In the genomic region with DNA sequence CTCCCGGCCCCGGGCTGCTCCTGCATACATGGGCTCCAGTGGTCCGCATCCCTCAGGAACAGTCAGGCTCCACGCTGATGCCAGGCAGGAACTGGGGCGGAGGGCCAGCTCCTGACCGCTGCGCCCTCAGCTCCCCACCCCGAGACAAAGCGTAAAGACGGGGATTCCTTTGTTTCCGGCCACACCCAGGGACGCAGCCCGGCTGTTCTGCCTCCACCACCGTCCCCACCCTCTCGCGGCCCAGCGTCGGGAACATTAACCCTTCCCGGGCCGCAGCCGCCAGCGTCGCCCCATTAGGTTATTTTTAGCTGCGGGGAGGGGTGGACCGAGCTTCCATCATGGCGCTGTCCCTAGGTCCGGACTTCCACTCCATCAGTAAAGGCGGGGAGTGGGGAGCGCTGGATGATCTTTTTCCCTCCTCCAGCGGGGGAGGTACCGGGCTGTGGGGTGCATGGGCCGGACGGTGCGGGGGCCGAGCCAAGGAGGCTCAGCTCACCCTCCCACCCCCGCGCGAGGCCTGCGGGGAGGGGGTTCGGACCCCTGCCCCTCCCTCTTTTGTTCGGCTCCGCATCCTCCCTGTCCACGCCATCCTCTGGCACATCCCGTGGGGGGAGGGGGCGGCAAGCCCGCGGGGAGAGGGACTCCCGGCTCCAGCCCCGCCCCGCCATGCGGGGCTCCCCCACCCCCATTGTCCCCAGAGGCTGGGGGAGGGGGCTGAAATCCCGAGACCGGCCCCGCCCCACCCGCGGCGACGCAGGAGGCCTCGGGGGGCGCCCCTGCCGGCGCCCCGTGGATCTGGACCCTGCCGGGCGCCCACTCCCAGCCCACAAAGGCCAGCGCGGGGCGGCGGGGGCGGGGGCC, we compare ENCODE assay signal across 8 cellular contexts. TPM values are rescaled to one million over a fixed set of nuclear protein-coding genes. Genes with fewer than 3 reads are reported as not detected.
A peak's percentile ranks its signal among the peaks of the same experiment; 100 is the strongest.
DNase-seq lines count a peak whose midpoint lies in the region; ATAC-seq, FAIRE-seq and TF ChIP-seq lines count a peak whose summit lies in the region.
"Had no signal": no experiment of that assay in that cellular context is flagged by ENCODE, and none has a peak within 500 bp of the region (broad histone marks: within the 10 kb centered on the region; RNA-seq: fewer than 3 reads in every experiment).

No MANE protein-coding gene starts in this region.

- H4K20me1 ChIP-seq in Karpas-422 (ENCODE audit: insufficient read depth, low read depth, low read length) = no peaks in the 10 kb centered on the region
- peaks cover 4% of the 10 kb centered on the region; the same call in 1 of the 2 replicates for H4K20me1 ChIP-seq in HepG2 (ENCODE audit: insufficient read depth, low read length)

- BruUV-seq in HepG2 (replicated peaks; lab: Mats Ljungman, UMichigan) = no TSS peak

- WGBS in stomach, 5 donors = 1 to 2% (median 2%) methylated on average over 26 to 70 of the region's 70 CpGs
- WGBS in HepG2 (ENCODE audit: low lambda C conversion rate) = 20% methylated on average over 3 of the region's 70 CpGs

- TF ChIP-seq CTCF in stomach (IDR thresholded peaks at IDR 0.05) = no peak
- TF ChIP-seq CTCF in D721Med (IDR thresholded peaks at IDR 0.05; ENCODE audit: insufficient read depth, missing control alignments) = no peak
- TF ChIP-seq CTCF in HepG2 (CRISPR knock-in tag; IDR thresholded peaks at IDR 0.05) = no peak

- H3K4me2 ChIP-seq in Karpas-422 (ENCODE audit: low read depth, low read length, poor library complexity, severe bottlenecking) (peak overlapping the region; percentile 88), HepG2 (ENCODE audit: low read depth, low read length) (no peak overlapping the region)

- DNase-seq in Karpas-422 (peak; percentile 32), astrocyte of the hippocampus (ENCODE audit: low read depth, low spot score) (peak; percentile 64), left kidney (ENCODE audit: low read depth, low spot score) (peak; percentile 83), stomach (no peak), D721Med (ENCODE audit: insufficient read length, low spot score) (no peak), superior temporal gyrus (ENCODE audit: extremely low spot score) (no peak), HepG2 (ENCODE audit: low spot score) (no peak)

- TF ChIP-seq POLR2A in stomach (IDR thresholded peaks at IDR 0.05) = no peak
- TF ChIP-seq POLR2A in HepG2 (IDR thresholded peaks at IDR 0.05; ENCODE audit: insufficient read depth in 1 of 2, low read depth in 2 of 2, low read length in 2 of 2) = no peak

- TF ChIP-seq EP300 in stomach (IDR thresholded peaks at IDR 0.05) (no peak), HepG2 (IDR thresholded peaks at IDR 0.05; ENCODE audit: low read depth in 2 of 2, low read length in 2 of 2) (no peak), HepG2 (CRISPR knock-in tag; IDR thresholded peaks at IDR 0.05; ENCODE audit: borderline replicate concordance) (no peak)

- H3K9me2 ChIP-seq in Karpas-422 (replicated peaks; ENCODE audit: insufficient read depth, low read length) = no peaks in the 10 kb centered on the region

- H3K27me3 ChIP-seq in Karpas-422 (ENCODE audit: low read length) = no peaks in the 10 kb centered on the region
- H3K27me3 ChIP-seq in stomach = peaks cover 33 to 90% (median 61%) of the 10 kb centered on the region in 3 donors
- H3K27me3 ChIP-seq in HepG2 (ENCODE audit: control insufficient read depth in 1 of 2, insufficient read depth in 2 of 2, low read length in 2 of 2) = peaks cover 5 to 22% of the 10 kb centered on the region in 2 experiments; a peak in 4 of 5 replicates

- no peak for ATAC-seq in HepG2

- peak overlapping the region; percentile 99 for H3K27ac ChIP-seq in Karpas-422 (ENCODE audit: low read length)
- H3K27ac ChIP-seq in stomach = no peak overlapping the region
- no peak overlapping the region for H3K27ac ChIP-seq in HepG2 (ENCODE audit: extremely low read length, insufficient read depth, low read length)

- H3K36me3 ChIP-seq in Karpas-422 (ENCODE audit: insufficient read depth, low read length) (no peaks in the 10 kb centered on the region), stomach (no peaks in the 10 kb centered on the region), HepG2 (replicated peaks in 1 of 2; ENCODE audit: control insufficient read depth in 1 of 2, insufficient read depth in 2 of 2, low read length in 2 of 2) (no peaks in the 10 kb centered on the region)

- H3K4me1 ChIP-seq in Karpas-422 (ENCODE audit: low read length) = peaks cover 60% of the 10 kb centered on the region
- H3K4me1 ChIP-seq in stomach = peaks cover 18 to 38% (median 31%) of the 10 kb centered on the region in 4 donors
- no peaks in the 10 kb centered on the region for H3K4me1 ChIP-seq in HepG2 (ENCODE audit: insufficient read depth, low read length)

- CTCF ChIA-PET in HepG2 (lab: Yijun Ruan, JAX; ENCODE audit: low intra/inter-chr PET ratio, low total read pairs) = no interaction called here

- no peak for TF ChIP-seq RAD21 in HepG2 (CRISPR knock-in tag; IDR thresholded peaks at IDR 0.05)

- in situ Hi-C loops in HepG2 (cut with HindIII; ENCODE audit: extremely low pct_ligation_motif_present, low pct_unique_long_range_greater_than_20kb) = no loop called here

- intact Hi-C loops in stomach (cut with DNase I; ENCODE audit: low total_unique reads) (no loop called here), HepG2 (cut with micrococcal nuclease; ENCODE audit: unreplicated experiment) (no loop called here)

- H3K9me3 ChIP-seq in Karpas-422 (ENCODE audit: low read length) (no peaks in the 10 kb centered on the region), stomach (no peaks in the 10 kb centered on the region), HepG2 (ENCODE audit: low read length) (no peaks in the 10 kb centered on the region)

- no peaks in the 10 kb centered on the region for H3K79me2 ChIP-seq in Karpas-422 (ENCODE audit: low read length)
- H3K79me2 ChIP-seq in HepG2 (ENCODE audit: insufficient read depth, low read length) = no peaks in the 10 kb centered on the region

- H2AFZ ChIP-seq in Karpas-422 (ENCODE audit: low read length) (no peak overlapping the region), HepG2 (ENCODE audit: low read length) (no peak overlapping the region)

- H3K4me3 ChIP-seq in Karpas-422 (ENCODE audit: low read length) (peak overlapping the region; percentile 16; the same call in 1 of the 2 replicates), stomach (peak overlapping the region; percentile 42 to 55 (median 50)), HepG2 (replicated peaks in 1 of 3; ENCODE audit: insufficient read depth in 1 of 3, low read depth in 2 of 3, low read length in 3 of 3) (no peak overlapping the region)

- POLR2A ChIA-PET in HepG2 (lab: Yijun Ruan, JAX) = no interaction called here

- H3K9ac ChIP-seq in Karpas-422 (ENCODE audit: low read length) (peak overlapping the region; percentile 76), HepG2 (ENCODE audit: insufficient read depth, low read depth, low read length) (no peak overlapping the region)

- no peak for FAIRE-seq in D721Med (lab: Jason Lieb, UNC)
- no peak for FAIRE-seq in HepG2 (lab: Jason Lieb, UNC)
- FAIRE-seq: keratinocyte had no signal

TF ChIP-seq in HepG2, 621 proteins besides CTCF, POLR2A, EP300 and RAD21:
- TF ChIP-seq, protein P1, sequence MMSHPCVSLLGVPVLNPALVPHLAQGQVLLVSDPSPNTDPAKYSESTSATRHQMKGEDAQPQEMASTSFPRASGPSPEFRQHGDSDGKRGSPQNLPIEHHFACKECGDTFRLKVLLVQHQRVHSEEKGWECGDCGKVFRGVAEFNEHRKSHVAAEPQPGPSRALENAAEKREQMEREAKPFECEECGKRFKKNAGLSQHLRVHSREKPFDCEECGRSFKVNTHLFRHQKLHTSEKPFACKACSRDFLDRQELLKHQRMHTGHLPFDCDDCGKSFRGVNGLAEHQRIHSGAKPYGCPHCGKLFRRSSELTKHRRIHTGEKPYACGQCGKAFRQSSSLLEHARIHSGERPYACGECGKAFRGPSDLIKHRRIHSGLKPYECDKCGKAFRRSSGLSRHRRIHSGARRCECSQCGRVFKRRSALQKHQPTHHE (CRISPR knock-in tag; IDR thresholded peaks at IDR 0.05; ENCODE audit: borderline replicate concordance) = no peak
- TF ChIP-seq ETV6 (CRISPR knock-in tag; conservative IDR thresholded peaks at IDR 0.05) = no peak
- no peak for TF ChIP-seq ZNF678 (CRISPR knock-in tag; IDR thresholded peaks at IDR 0.05)

RNA-seq across cellular contexts. Expression of a gene that starts 5.3 kb away (rescaled TPM):
- total RNA-seq in Karpas-422 (2014; rRNA removed; shearing (Covaris generic); ENCODE audit: low replicate concordance) = 0.40 and 0.48 TPM in 2 replicates
- total RNA-seq in stomach (10 to 100 TPM in 1 of 5 donors, 1 to 10 TPM in 3, not detected in 1; 1.2 to 21.4 (median 5.2) TPM), HepG2 (2016; rRNA removed; fragmentation: Illumina TruSeq; extraction: Trizol) (not detected in 2 replicates)
- polyA plus RNA-seq in stomach (1 to 10 TPM; 1.4 to 2.1 (median 1.9) TPM), HepG2 (2011; rRNA removed) (not detected in 2 replicates)
- total RNA-seq in HepG2 (2016; cell fraction: cytosol; rRNA removed; fragmentation: Illumina TruSeq; extraction: Trizol; ENCODE audit: low read depth) = not detected in 2 replicates
- total RNA-seq in HepG2 (2016; cell fraction: insoluble cytoplasmic fraction; rRNA removed; fragmentation: Illumina TruSeq; extraction: Trizol) = not detected in 2 replicates
- not detected in 2 replicates for total RNA-seq in HepG2 (2016; cell fraction: membrane; rRNA removed; fragmentation: Illumina TruSeq; extraction: Trizol)
- total RNA-seq in HepG2 (2016; cell fraction: nucleus; rRNA removed; fragmentation: Illumina TruSeq; extraction: Trizol) = not detected in 2 replicates
- polyA plus RNA-seq in HepG2 (2011; cell fraction: cytosol; rRNA removed) = not detected in 2 replicates
- not detected in 2 replicates for polyA plus RNA-seq in HepG2 (2011; cell fraction: nucleus; rRNA removed)
- polyA plus RNA-seq in HepG2 (2012) = 1.7 and 1.9 TPM in 2 replicates
- not detected in 2 replicates for polyA plus RNA-seq in HepG2 (2016; cell fraction: cytosol; fragmentation: Illumina TruSeq; extraction: Trizol; ENCODE audit: low read depth)
- polyA plus RNA-seq in HepG2 (2016; cell fraction: insoluble cytoplasmic fraction; fragmentation: Illumina TruSeq; extraction: Trizol; ENCODE audit: low read depth) = not detected in 2 replicates
- polyA plus RNA-seq in HepG2 (2016; cell fraction: membrane; fragmentation: Illumina TruSeq; extraction: Trizol; ENCODE audit: low read depth) = not detected in 2 replicates
- polyA plus RNA-seq in HepG2 (2016; cell fraction: nucleus; fragmentation: Illumina TruSeq; extraction: Trizol; ENCODE audit: insufficient read depth, low read depth) = not detected in 2 replicates
- not detected in 2 replicates for polyA minus RNA-seq in HepG2 (2011; rRNA and poly(A)+ RNA removed; ENCODE audit: low replicate concordance)
- not detected in 2 replicates for polyA minus RNA-seq in HepG2 (2011; cell fraction: cytosol; rRNA and poly(A)+ RNA removed)
- polyA minus RNA-seq in HepG2 (2011; cell fraction: nucleus; rRNA and poly(A)+ RNA removed) = not detected in 2 replicates

Comparison
In these comparisons a context has a peak if more than half of its experiments do, and no peak if none do; other contexts are left out.
1. DNase-seq: peak in Karpas-422 (single experiment), astrocyte of the hippocampus (single experiment) and left kidney (single experiment); none in stomach (single experiment), D721Med (single experiment), superior temporal gyrus (single experiment) and HepG2 (single experiment).
2. H3K4me3 ChIP-seq: peak in Karpas-422 (single experiment) and stomach (4 of 4); none in HepG2 (0 of 3).